In the genomic region with DNA sequence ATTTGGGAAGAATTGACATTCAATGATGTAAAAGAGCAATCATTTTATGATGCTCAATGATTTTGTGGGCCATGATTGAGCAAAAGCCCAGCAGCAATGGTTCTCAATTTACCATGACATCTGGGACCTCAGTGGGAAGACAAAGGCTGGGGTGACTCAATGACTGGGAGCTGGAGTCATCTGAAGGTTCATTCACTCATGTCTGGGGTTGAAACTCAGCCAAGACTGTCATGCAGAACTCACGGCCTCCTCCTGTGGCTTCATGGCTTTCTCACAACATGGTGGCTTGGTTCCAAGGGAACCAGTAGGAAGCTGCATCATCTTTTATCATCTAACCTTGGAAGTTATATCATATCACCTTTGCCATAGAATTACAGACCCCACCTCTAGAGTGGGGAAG, we compare ENCODE assay signal across 21 cellular contexts. TPM values are rescaled to one million over a fixed set of nuclear protein-coding genes. Genes with fewer than 3 reads are reported as not detected.
A peak's percentile ranks its signal among the peaks of the same experiment; 100 is the strongest.
DNase-seq lines count a peak whose midpoint lies in the region; ATAC-seq and TF ChIP-seq lines count a peak whose summit lies in the region.
"Had no signal": no experiment of that assay in that cellular context is flagged by ENCODE, and none has a peak within 500 bp of the region (broad histone marks: within the 10 kb centered on the region; RNA-seq: fewer than 3 reads in every experiment).

No MANE protein-coding gene starts in this region.

- H3K4me1 ChIP-seq in GM23248 (ENCODE audit: insufficient read depth): no peaks in the 10 kb centered on the region
- no peaks in the 10 kb centered on the region for H3K4me1 ChIP-seq in Peyer's patch
- H3K4me1 ChIP-seq: HAP-1 had no signal

- no peaks in the 10 kb centered on the region for H3K9me3 ChIP-seq in GM23248 (ENCODE audit: low read depth)
- no peaks in the 10 kb centered on the region for H3K9me3 ChIP-seq in Peyer's patch
- H3K9me3 ChIP-seq: HAP-1 had no signal

- no peak for TF ChIP-seq CTCF in Peyer's patch (IDR thresholded peaks at IDR 0.05)

- H3K27ac ChIP-seq in GM23248 (no peak overlapping the region), epithelial cell of prostate (no peak overlapping the region), Peyer's patch (no peak overlapping the region)
- H3K27ac ChIP-seq: skin epidermis had no signal

- no peaks in the 10 kb centered on the region for H4K20me1 ChIP-seq in GM23248 (ENCODE audit: insufficient read depth)

- DNase-seq in GM23248: peak; percentile 76
- peak; percentile 87 for DNase-seq in NCI-H446 treated with DMSO at 0.1 percent for 48 hours (lab: John Stamatoyannopoulos, UW)
- DNase-seq in epithelial cell of prostate (ENCODE audit: low read depth, low spot score): peak; percentile 53
- peak; percentile 35 for DNase-seq in myocyte (ENCODE audit: low read depth)
- no peak for DNase-seq in Peyer's patch
- no peak for DNase-seq in NOMO-1 treated with DMSO at 0.1 percent for 48 hours (lab: John Stamatoyannopoulos, UW; ENCODE audit: unreplicated experiment)
- DNase-seq in RPMI8226: no peak
- DNase-seq: activated CD4-positive, alpha-beta T cell treated with anti-CD3 and anti-CD28 coated beads for 36 hours; activated CD8-positive, alpha-beta memory T cell treated with anti-CD3 and anti-CD28 coated beads, Interleukin-2, amount 10 ng/mL, durations not matched to agents 7 days and 5 days; central memory CD4-positive, alpha-beta T cell; hypothalamus; mesendoderm; NK-92 treated with Interleukin-12 subunit alpha and Interleukin-12 subunit beta, amount 100 ng/mL, for 24 hours; posterior cingulate gyrus; stimulated activated naive CD8-positive, alpha-beta T cell treated with anti-CD3 and anti-CD28 coated beads, Interleukin-15, amount 100 ng/mL, for 72 hours; SW 1271; trophoblast cell had no signal

- in situ Hi-C loops in GM23248 (cut with MboI): no loop called here

- H3F3A ChIP-seq in GM23248 (ENCODE audit: insufficient read depth): peaks cover 9% of the 10 kb centered on the region; the same call in 1 of the 2 replicates

- no peak for ATAC-seq in HG02623 (IDR thresholded peaks at IDR 0.05; ENCODE audit: unreplicated experiment)
- ATAC-seq: activated CD4-positive, alpha-beta T cell treated with anti-CD3 and anti-CD28 coated beads for 36 hours; activated CD8-positive, alpha-beta memory T cell treated with anti-CD3 and anti-CD28 coated beads, Interleukin-2, amount 10 ng/mL, durations not matched to agents 7 days and 5 days; stimulated activated naive CD8-positive, alpha-beta T cell treated with anti-CD3 and anti-CD28 coated beads, Interleukin-15, amount 100 ng/mL, for 72 hours had no signal

- H3K4me3 ChIP-seq in GM23248: no peak overlapping the region
- H3K4me3 ChIP-seq in Peyer's patch: no peak overlapping the region
- H3K4me3 ChIP-seq: HAP-1, skin epidermis had no signal

- no peaks in the 10 kb centered on the region for H3K79me2 ChIP-seq in GM23248 (ENCODE audit: insufficient read depth)

- no peak overlapping the region for H3K4me2 ChIP-seq in GM23248 (ENCODE audit: unreplicated experiment)

- no peak overlapping the region for H2AFZ ChIP-seq in GM23248

- H3K27me3 ChIP-seq in GM23248 (replicated peaks; ENCODE audit: insufficient read depth): no peaks in the 10 kb centered on the region
- no peaks in the 10 kb centered on the region for H3K27me3 ChIP-seq in Peyer's patch

- no peaks in the 10 kb centered on the region for H3K9me2 ChIP-seq in GM23248 (ENCODE audit: insufficient read depth)

- H3K9ac ChIP-seq in GM23248: no peak overlapping the region

- no peak for TF ChIP-seq POLR2A in Peyer's patch (IDR thresholded peaks at IDR 0.05)

- H3K36me3 ChIP-seq in GM23248 (ENCODE audit: low read depth) (peaks cover 35% of the 10 kb centered on the region), Peyer's patch (no peaks in the 10 kb centered on the region)
- H3K36me3 ChIP-seq: HAP-1 had no signal

- 7 to 14% methylated on average over 1 of the region's 1 CpG for WGBS in GM23248 (ENCODE audit: low coverage in 1 of 2, low lambda C conversion rate in 2 of 2, missing lambda C conversion rate in 2 of 2), 2 experiments

RNA-seq across cellular contexts. Expression of gene CD226, which starts 45.1 kb away (rescaled TPM):
- total RNA-seq in GM23248 (2014; rRNA removed; shearing (Covaris generic)): 1.3 and 2.1 TPM in 2 replicates
- 0.05 and 0.16 TPM in 2 replicates for polyA plus RNA-seq in GM23248 (2016; fragmentation: Nextera tagmentation; extraction: Ambion mirVana)
- total RNA-seq in myocyte: 0.16 TPM in 2 replicates
- polyA plus RNA-seq in myocyte (2012): 0.38 TPM
- total RNA-seq in Peyer's patch: 10 to 100 TPM in 1 of 4 donors, 1 to 10 TPM in 2, under 1 TPM in 1; 0.66 to 10.7 (median 3.3) TPM
- total RNA-seq: kidney epithelial cell had no signal

Comparison
In these comparisons a context has a peak if more than half of its experiments do, and no peak if none do; other contexts are left out.
1. DNase-seq: peak in GM23248 (single experiment), NCI-H446 treated with DMSO at 0.1 percent for 48 hours (single experiment), epithelial cell of prostate (single experiment) and myocyte (single experiment); none in Peyer's patch (0 of 3), NOMO-1 treated with DMSO at 0.1 percent for 48 hours (single experiment) and RPMI8226 (single experiment).